Comparison of ENCODE assay signal across 8 cellular contexts in genomic region chr6:138454976-138455706, GRCh38. TPM values are rescaled to one million over a fixed set of nuclear protein-coding genes. Genes with fewer than 3 reads are reported as not detected.
A peak's percentile ranks its signal among the peaks of the same experiment; 100 is the strongest.
DNase-seq lines count a peak whose midpoint lies in the region; ATAC-seq and TF ChIP-seq lines count a peak whose summit lies in the region.

No MANE protein-coding gene starts in this region.

- peak; percentile 60 for DNase-seq in activated CD4-positive, alpha-beta T cell treated with anti-CD3 and anti-CD28 coated beads, Interleukin-2, amount 50 U/mL, for 1 hour
- peak; percentile 82 to 94 for DNase-seq in foreskin keratinocyte
- peak; percentile 54 for DNase-seq in stimulated activated naive CD4-positive, alpha-beta T cell treated with Interleukin-2 at 50 U/mL for 16 hours (lab: John Stamatoyannopoulos, UW)
- no peak for DNase-seq in endodermal cell
- no peak for DNase-seq in islet precursor cell
- DNase-seq in mesenchymal stem cell, result no peak

- H3K79me1 ChIP-seq in mesenchymal stem cell (replicated peaks; ENCODE audit: low read length, poor library complexity, severe bottlenecking), result peaks cover 13% of the 10 kb centered on the region

- WGBS in endodermal cell (ENCODE audit: insufficient coverage in 1 of 2, insufficient read length in 1 of 2), 2 experiments, result 93 to 100% methylated on average over 3 to 9 of the region's 9 CpGs
- 95% methylated on average over 5 of the region's 9 CpGs for WGBS in mesenchymal stem cell

- no peaks in the 10 kb centered on the region for H3K4me1 Mint-ChIP-seq in endodermal cell

- no peak overlapping the region for H4K8ac ChIP-seq in mesenchymal stem cell (ENCODE audit: low read length)

- H4K91ac ChIP-seq in mesenchymal stem cell (ENCODE audit: low read length), result no peak overlapping the region

- H2BK5ac ChIP-seq in mesenchymal stem cell (ENCODE audit: low read depth, low read length, poor library complexity, severe bottlenecking), result no peak overlapping the region

- H3K18ac ChIP-seq in mesenchymal stem cell (ENCODE audit: low read depth in 1 of 2, low read length in 2 of 2), result no peak overlapping the region

- H3K4me3 ChIP-seq in ACC112 (ENCODE audit: low read depth, low read length) (peak overlapping the region; percentile 4; the same call in 1 of the 2 replicates), endodermal cell (ENCODE audit: low read length) (no peak overlapping the region), mesenchymal stem cell (ENCODE audit: insufficient read depth in 1 of 2, low read depth in 1 of 2, low read length in 2 of 2) (no peak overlapping the region)

- no peak overlapping the region for H3K23ac ChIP-seq in mesenchymal stem cell (ENCODE audit: low read length in 2 of 2)

- TF ChIP-seq CTCF in foreskin keratinocyte (conservative IDR thresholded peaks at IDR 0.05) (no peak), endodermal cell (conservative IDR thresholded peaks at IDR 0.05) (no peak)

- no peaks in the 10 kb centered on the region for H3K36me3 ChIP-seq in ACC112 (ENCODE audit: insufficient read depth, low read length)
- no peaks in the 10 kb centered on the region for H3K36me3 ChIP-seq in endodermal cell (ENCODE audit: control insufficient read depth, insufficient read depth, low read length)
- H3K36me3 ChIP-seq in mesenchymal stem cell (ENCODE audit: control insufficient read depth in 1 of 2, insufficient read depth in 2 of 2, low read depth in 1 of 2, low read length in 2 of 2), result no peaks in the 10 kb centered on the region

- no peak overlapping the region for H2BK15ac ChIP-seq in mesenchymal stem cell (ENCODE audit: low read depth, poor library complexity, severe bottlenecking)

- H2AFZ ChIP-seq in ACC112 (ENCODE audit: low read length, unreplicated experiment) (no peak overlapping the region), mesenchymal stem cell (ENCODE audit: low read depth, low read length) (no peak overlapping the region)

- H3K36me3 Mint-ChIP-seq in endodermal cell (ENCODE audit: low read depth), result peaks cover 2% of the 10 kb centered on the region

- H3K9ac ChIP-seq in endodermal cell (ENCODE audit: extremely low read depth, low read length, poor library complexity, severe bottlenecking) (no peak overlapping the region), mesenchymal stem cell (ENCODE audit: low read length) (no peak overlapping the region)

- no peak overlapping the region for H3K4me3 Mint-ChIP-seq in endodermal cell

- no peak overlapping the region for H3K4ac ChIP-seq in mesenchymal stem cell (ENCODE audit: low read depth in 1 of 2, low read length in 2 of 2)

- ATAC-seq in HG02678 (IDR thresholded peaks at IDR 0.05; ENCODE audit: unreplicated experiment) (peak; percentile 34), foreskin keratinocyte (peak; percentile 89)

- H3K27me3 Mint-ChIP-seq in endodermal cell (ENCODE audit: insufficient read depth), result no peaks in the 10 kb centered on the region

- no peak overlapping the region for H2AK5ac ChIP-seq in mesenchymal stem cell (ENCODE audit: low read length, severe bottlenecking)

- H3K9me3 Mint-ChIP-seq in endodermal cell, result no peaks in the 10 kb centered on the region

- H3K14ac ChIP-seq in mesenchymal stem cell (ENCODE audit: low read length in 2 of 2), result no peak overlapping the region

- no peak overlapping the region for H2BK120ac ChIP-seq in mesenchymal stem cell (ENCODE audit: low read depth, low read length)

- H3K27ac ChIP-seq in ACC112 (ENCODE audit: low read depth, low read length) (peak overlapping the region; percentile 48), foreskin keratinocyte (peak overlapping the region; percentile 83), endodermal cell (ENCODE audit: low read depth, low read length) (no peak overlapping the region), mesenchymal stem cell (ENCODE audit: low read length, poor library complexity, severe bottlenecking) (no peak overlapping the region)

- no peak overlapping the region for H2BK12ac ChIP-seq in mesenchymal stem cell (ENCODE audit: low read length in 2 of 2)

- no peak overlapping the region for H3K4me2 ChIP-seq in mesenchymal stem cell (ENCODE audit: low read length, poor library complexity, severe bottlenecking)

- peaks cover 20% of the 10 kb centered on the region for H3K4me1 ChIP-seq in ACC112 (ENCODE audit: control insufficient read depth, insufficient read depth, low read length, unreplicated experiment)
- peaks cover 24% of the 10 kb centered on the region for H3K4me1 ChIP-seq in foreskin keratinocyte
- no peaks in the 10 kb centered on the region for H3K4me1 ChIP-seq in endodermal cell (ENCODE audit: control insufficient read depth, insufficient read depth, low read length)
- peaks cover 1% of the 10 kb centered on the region for H3K4me1 ChIP-seq in mesenchymal stem cell (ENCODE audit: control insufficient read depth, insufficient read depth, low read depth, low read length)

- H3K9me3 ChIP-seq in endodermal cell (ENCODE audit: control insufficient read depth, low read length) (no peaks in the 10 kb centered on the region), mesenchymal stem cell (ENCODE audit: control insufficient read depth, low read length) (no peaks in the 10 kb centered on the region)

- H3K27ac Mint-ChIP-seq in endodermal cell, result no peak overlapping the region

- H3K27me3 ChIP-seq in ACC112 (ENCODE audit: insufficient read depth, low read length) (no peaks in the 10 kb centered on the region), foreskin keratinocyte (no peaks in the 10 kb centered on the region), endodermal cell (ENCODE audit: control insufficient read depth, insufficient read depth, low read length, poor library complexity, severe bottlenecking) (no peaks in the 10 kb centered on the region), mesenchymal stem cell (ENCODE audit: control insufficient read depth in 1 of 2, insufficient read depth in 1 of 2, low read length in 2 of 2) (no peaks in the 10 kb centered on the region)

- H3K79me2 ChIP-seq in ACC112 (ENCODE audit: control insufficient read depth, insufficient read depth, low read length, unreplicated experiment), result no peaks in the 10 kb centered on the region

RNA-seq across cellular contexts. Expression of gene NHSL1, which starts 44.2 kb away (rescaled TPM):
- total RNA-seq in foreskin keratinocyte (16.8 and 18.8 TPM in 2 replicates), endodermal cell (10 to 100 TPM; 16.3 to 17.5 TPM)
- polyA plus RNA-seq in foreskin keratinocyte, result 3.1 and 3.2 TPM in 2 replicates
- polyA plus RNA-seq in endodermal cell (2013, experiment 1 of 2), result 37.8 TPM
- polyA plus RNA-seq in endodermal cell (2013, experiment 2 of 2), result 25.3 TPM
- polyA plus RNA-seq in mesenchymal stem cell (2013, experiment 1 of 2), result 16.1 TPM
- polyA plus RNA-seq in mesenchymal stem cell (2013, experiment 2 of 2), result 16.4 TPM

RNA-seq across cellular contexts. Expression of gene HEBP2, which starts 51.1 kb away (rescaled TPM):
- 60.8 and 69.4 TPM in 2 replicates for total RNA-seq in foreskin keratinocyte
- polyA plus RNA-seq in foreskin keratinocyte, result 72.2 and 76.7 TPM in 2 replicates
- total RNA-seq in endodermal cell, result 10 to 100 TPM; 53.9 to 95.7 TPM
- polyA plus RNA-seq in endodermal cell (2013, experiment 1 of 2), result 43.0 TPM
- polyA plus RNA-seq in endodermal cell (2013, experiment 2 of 2), result 50.2 TPM
- 128 TPM for polyA plus RNA-seq in mesenchymal stem cell (2013, experiment 1 of 2)
- polyA plus RNA-seq in mesenchymal stem cell (2013, experiment 2 of 2), result 140 TPM

Comparison
In these comparisons a context has a peak if more than half of its experiments do, and no peak if none do; other contexts are left out.
1. H3K27ac ChIP-seq: peak in ACC112 (single experiment) and foreskin keratinocyte (single experiment); none in endodermal cell (single experiment) and mesenchymal stem cell (single experiment).
2. DNase-seq: peak in activated CD4-positive, alpha-beta T cell treated with anti-CD3 and anti-CD28 coated beads, Interleukin-2, amount 50 U/mL, for 1 hour (single experiment), foreskin keratinocyte (2 of 2) and stimulated activated naive CD4-positive, alpha-beta T cell treated with Interleukin-2 at 50 U/mL for 16 hours (single experiment); none in endodermal cell (single experiment), islet precursor cell (single experiment) and mesenchymal stem cell (single experiment).